Comparison of ENCODE assay signal across 9 cellular contexts in genomic region chr2:218860950-218861381, GRCh38. TPM values are rescaled to one million over a fixed set of nuclear protein-coding genes. Genes with fewer than 3 reads are reported as not detected.
DNase-seq lines count a peak whose midpoint lies in the region; ATAC-seq, FAIRE-seq and TF ChIP-seq lines count a peak whose summit lies in the region.
"Had no signal": no experiment of that assay in that cellular context is flagged by ENCODE, and none has a peak within 500 bp of the region (broad histone marks: within the 10 kb centered on the region; RNA-seq: fewer than 3 reads in every experiment).

No MANE protein-coding gene starts in this region.

- POLR2A ChIA-PET in CD4-positive, alpha-beta T cell (lab: Charles Lee), result interaction anchor here (0.5 to 1.2 kb wide), 3 partner anchors 11 to 49 kb away, joined by 3 to 6 read pairs (median 4); no protein-coding TSS in a partner anchor

- H3K27ac ChIP-seq in CD4-positive, alpha-beta T cell (ENCODE audit: low read depth, low read length), result no peak overlapping the region
- peak overlapping the region; percentile 63 for H3K27ac ChIP-seq in left ventricle myocardium inferior (replicated peaks)
- H3K27ac ChIP-seq in small intestine (ENCODE audit: low read depth in 1 of 2, low read length in 1 of 2), result no peak overlapping the region

- H3K4me3 Mint-ChIP-seq in CD4-positive, alpha-beta T cell, result peak overlapping the region; percentile 30
- peak overlapping the region; percentile 28 for H3K4me3 Mint-ChIP-seq in T-helper 17 cell

- no peaks in the 10 kb centered on the region for H3K9me3 ChIP-seq in CD4-positive, alpha-beta T cell (ENCODE audit: control insufficient read depth, low read length)
- H3K9me3 ChIP-seq in T-helper 17 cell (ENCODE audit: control insufficient read depth, low read length, poor library complexity, severe bottlenecking) (no peaks in the 10 kb centered on the region), left ventricle myocardium inferior (replicated peaks) (no peaks in the 10 kb centered on the region), small intestine (ENCODE audit: control insufficient read depth, low read depth) (no peaks in the 10 kb centered on the region)

- H3K27me3 Mint-ChIP-seq in CD4-positive, alpha-beta T cell, result peaks cover 89% of the 10 kb centered on the region
- H3K27me3 Mint-ChIP-seq in T-helper 17 cell, result peaks cover 84% of the 10 kb centered on the region

- H3K27ac Mint-ChIP-seq in CD4-positive, alpha-beta T cell, result no peak overlapping the region
- H3K27ac Mint-ChIP-seq in T-helper 17 cell, result no peak overlapping the region

- intact Hi-C loops in CD4-positive, alpha-beta T cell (cut with DNase I, micrococcal nuclease), result no loop called here
- intact Hi-C loops in left ventricle myocardium inferior (cut with micrococcal nuclease), result no loop called here

- peak overlapping the region; percentile 65 for H3K4me3 ChIP-seq in left ventricle myocardium inferior
- peak overlapping the region in 1 of 2 donors; percentile 6 for H3K4me3 ChIP-seq in small intestine (ENCODE audit: low read depth in 1 of 2, low read length in 2 of 2)

- ATAC-seq in CD4-positive, alpha-beta T cell (ENCODE audit: poor library complexity), result peak; percentile 28
- ATAC-seq in T-helper 17 cell, result peak; percentile 29
- no peak for ATAC-seq in HG03159 (IDR thresholded peaks at IDR 0.05; ENCODE audit: unreplicated experiment)
- ATAC-seq in GM19328 (IDR thresholded peaks at IDR 0.05; ENCODE audit: unreplicated experiment), result no peak

- no peaks in the 10 kb centered on the region for H3K36me3 Mint-ChIP-seq in CD4-positive, alpha-beta T cell (ENCODE audit: low read depth)
- peaks cover 14% of the 10 kb centered on the region for H3K36me3 Mint-ChIP-seq in T-helper 17 cell (ENCODE audit: low read depth)

- TF ChIP-seq CTCF in CD4-positive, alpha-beta T cell (IDR thresholded peaks at IDR 0.05), result no peak
- TF ChIP-seq CTCF in left ventricle myocardium inferior (IDR thresholded peaks at IDR 0.05; ENCODE audit: borderline replicate concordance), result no peak

- no peak for FAIRE-seq in small intestine (lab: Jason Lieb, UNC)

- H3K36me3 ChIP-seq in left ventricle myocardium inferior (no peaks in the 10 kb centered on the region), small intestine (ENCODE audit: control insufficient read depth in 2 of 2, insufficient read depth in 2 of 2, low read length in 2 of 2) (no peaks in the 10 kb centered on the region)

- no peaks in the 10 kb centered on the region for H3K9me3 Mint-ChIP-seq in CD4-positive, alpha-beta T cell

- 1 to 2% (median 2%) methylated on average over 21 of the region's 21 CpGs for WGBS in small intestine, 3 donors

- CTCF ChIA-PET in CD4-positive, alpha-beta T cell (lab: Charles Lee), result interaction anchor here (0.6 to 1.7 kb wide), 3 partner anchors 16 to 119 kb away, joined by 4 to 5 read pairs (median 5); no protein-coding TSS in a partner anchor

- H3K27me3 ChIP-seq in CD4-positive, alpha-beta T cell (ENCODE audit: control insufficient read depth, insufficient read depth, low read length), result peaks cover 75% of the 10 kb centered on the region
- H3K27me3 ChIP-seq in left ventricle myocardium inferior (ENCODE audit: low read depth) (peaks cover 96% of the 10 kb centered on the region), small intestine (ENCODE audit: control insufficient read depth in 2 of 2, insufficient read depth in 2 of 2, low read length in 2 of 2) (peaks cover 5 to 45% of the 10 kb centered on the region in 2 donors)

- H3K4me1 Mint-ChIP-seq in CD4-positive, alpha-beta T cell (ENCODE audit: low read depth), result peaks cover 29% of the 10 kb centered on the region
- H3K4me1 Mint-ChIP-seq in T-helper 17 cell, result peaks cover 17% of the 10 kb centered on the region

- peak in 1 of 10 experiments; percentile 33 for DNase-seq in CD4-positive, alpha-beta T cell
- DNase-seq in NAMALWA (ENCODE audit: low spot score) (peak; percentile 43), T-helper 17 cell (no peak), left ventricle myocardium inferior (peak; percentile 67), small intestine (peak; percentile 24), globus pallidus (ENCODE audit: low spot score) (no peak)

- H3K4me1 ChIP-seq in left ventricle myocardium inferior, result peaks cover 29% of the 10 kb centered on the region
- peaks cover 0 to 3% of the 10 kb centered on the region in 2 donors for H3K4me1 ChIP-seq in small intestine (ENCODE audit: control insufficient read depth in 2 of 2, insufficient read depth in 1 of 2, low read depth in 1 of 2, low read length in 1 of 2)

RNA-seq across cellular contexts. Expression of gene WNT6, which starts 1.4 kb away (rescaled TPM):
- not detected for total RNA-seq in CD4-positive, alpha-beta T cell
- total RNA-seq in T-helper 17 cell, result not detected
- 1.0 TPM for total RNA-seq in left ventricle myocardium inferior
- 1 to 10 TPM in 1 of 3 donors, not detected in 2; 1.8 TPM for polyA plus RNA-seq in small intestine
- total RNA-seq: skeletal muscle tissue had no signal

RNA-seq across cellular contexts. Expression of gene WNT10A, which starts 19.7 kb away (rescaled TPM):
- total RNA-seq in CD4-positive, alpha-beta T cell, result 1 to 10 TPM; 4.8 to 6.6 TPM
- total RNA-seq in T-helper 17 cell, result 10 to 100 TPM in 1 of 2 donors, 1 to 10 TPM in 1; 5.5 to 14.4 TPM
- total RNA-seq in left ventricle myocardium inferior, result not detected
- 1 to 10 TPM in 1 of 3 donors, under 1 TPM in 1, not detected in 1; 0.37 to 2.4 TPM for polyA plus RNA-seq in small intestine
- total RNA-seq: skeletal muscle tissue had no signal

RNA-seq across cellular contexts. Expression of gene PRKAG3, which starts 29.4 kb away (rescaled TPM):
- not detected for total RNA-seq in CD4-positive, alpha-beta T cell
- total RNA-seq in T-helper 17 cell (not detected), left ventricle myocardium inferior (0.14 TPM)
- not detected for polyA plus RNA-seq in small intestine

Comparison
In these comparisons a context has a peak if more than half of its experiments do, and no peak if none do; other contexts are left out.
1. ATAC-seq: peak in CD4-positive, alpha-beta T cell (single experiment) and T-helper 17 cell (single experiment); none in HG03159 (single experiment) and GM19328 (single experiment).
2. DNase-seq: peak in NAMALWA (single experiment), left ventricle myocardium inferior (single experiment) and small intestine (single experiment); none in T-helper 17 cell (0 of 3) and globus pallidus (single experiment).